Comparison of ENCODE assay signal across 8 cellular contexts in genomic region chr19:54164369-54165068, GRCh38. TPM values are rescaled to one million over a fixed set of nuclear protein-coding genes. Genes with fewer than 3 reads are reported as not detected.
A peak's percentile ranks its signal among the peaks of the same experiment; 100 is the strongest.
DNase-seq lines count a peak whose midpoint lies in the region; ATAC-seq and TF ChIP-seq lines count a peak whose summit lies in the region.

No MANE protein-coding gene starts in this region.

- H3K27ac Mint-ChIP-seq in Calu3 (ENCODE audit: unreplicated experiment) (peak overlapping the region; percentile 2), HFFc6 (no peak overlapping the region)
- peak overlapping the region; percentile 66 for H3K27ac Mint-ChIP-seq in activated naive CD8-positive, alpha-beta T cell treated with anti-CD3 and anti-CD28 coated beads, Interleukin-2, amount 10 ng/mL, durations not matched to agents 7 days and 5 days
- H3K27ac Mint-ChIP-seq in stimulated activated naive CD8-positive, alpha-beta T cell treated with anti-CD3 and anti-CD28 coated beads, Interleukin-15, Interleukin-2, amounts not matched to agents 100 ng/mL and 50 ng/mL, for 24 hours: no peak overlapping the region

- POLR2A ChIA-PET in activated naive CD8-positive, alpha-beta T cell treated with anti-CD3 and anti-CD28 coated beads, Interleukin-2, amount 10 ng/mL, durations not matched to agents 7 days and 5 days (lab: Charles Lee): interaction anchor here (0.6 to 3.3 kb wide), 5 partner anchors 9 to 50 kb away, joined by 3 to 13 read pairs (median 4); partner anchors contain the start of genes CNOT3, MBOAT7 and RPS9

- H3K36me3 Mint-ChIP-seq in Calu3 (ENCODE audit: insufficient read depth, unreplicated experiment) (peaks cover 85% of the 10 kb centered on the region), HFFc6 (ENCODE audit: low read depth) (peaks cover 17% of the 10 kb centered on the region)
- H3K36me3 Mint-ChIP-seq in activated naive CD8-positive, alpha-beta T cell treated with anti-CD3 and anti-CD28 coated beads, Interleukin-2, amount 10 ng/mL, durations not matched to agents 7 days and 5 days: peaks cover 3% of the 10 kb centered on the region
- peaks cover 1% of the 10 kb centered on the region for H3K36me3 Mint-ChIP-seq in stimulated activated naive CD8-positive, alpha-beta T cell treated with anti-CD3 and anti-CD28 coated beads, Interleukin-15, Interleukin-2, amounts not matched to agents 100 ng/mL and 50 ng/mL, for 24 hours (ENCODE audit: low read depth)

- H3K27me3 Mint-ChIP-seq in Calu3 (ENCODE audit: unreplicated experiment) (no peaks in the 10 kb centered on the region), HFFc6 (ENCODE audit: insufficient read depth) (peaks cover 5% of the 10 kb centered on the region)
- H3K27me3 Mint-ChIP-seq in activated naive CD8-positive, alpha-beta T cell treated with anti-CD3 and anti-CD28 coated beads, Interleukin-2, amount 10 ng/mL, durations not matched to agents 7 days and 5 days: no peaks in the 10 kb centered on the region
- H3K27me3 Mint-ChIP-seq in stimulated activated naive CD8-positive, alpha-beta T cell treated with anti-CD3 and anti-CD28 coated beads, Interleukin-15, Interleukin-2, amounts not matched to agents 100 ng/mL and 50 ng/mL, for 24 hours: peaks cover 19% of the 10 kb centered on the region

- CTCF ChIA-PET in Calu3 (lab: Charles Lee): no interaction called here

- intact Hi-C loops in Calu3 (cut with micrococcal nuclease; ENCODE audit: unreplicated experiment): no loop called here
- intact Hi-C loops in left lung (cut with DNase I): no loop called here

- H3K27me3 ChIP-seq in left lung: peaks cover 0 to 9% of the 10 kb centered on the region in 2 donors

- H3K36me3 ChIP-seq in left lung: no peaks in the 10 kb centered on the region

- H3K4me1 Mint-ChIP-seq in Calu3 (ENCODE audit: low read depth, unreplicated experiment) (peaks cover 19% of the 10 kb centered on the region), HFFc6 (ENCODE audit: low read depth) (peaks cover 21% of the 10 kb centered on the region)
- peaks cover 22% of the 10 kb centered on the region for H3K4me1 Mint-ChIP-seq in activated naive CD8-positive, alpha-beta T cell treated with anti-CD3 and anti-CD28 coated beads, Interleukin-2, amount 10 ng/mL, durations not matched to agents 7 days and 5 days
- H3K4me1 Mint-ChIP-seq in stimulated activated naive CD8-positive, alpha-beta T cell treated with anti-CD3 and anti-CD28 coated beads, Interleukin-15, Interleukin-2, amounts not matched to agents 100 ng/mL and 50 ng/mL, for 24 hours (ENCODE audit: low read depth): peaks cover 48% of the 10 kb centered on the region

- H3K9me3 Mint-ChIP-seq in Calu3 (ENCODE audit: low read depth, unreplicated experiment) (peaks cover 5% of the 10 kb centered on the region), HFFc6 (peaks cover 26% of the 10 kb centered on the region)
- H3K9me3 Mint-ChIP-seq in activated naive CD8-positive, alpha-beta T cell treated with anti-CD3 and anti-CD28 coated beads, Interleukin-2, amount 10 ng/mL, durations not matched to agents 7 days and 5 days: no peaks in the 10 kb centered on the region
- no peaks in the 10 kb centered on the region for H3K9me3 Mint-ChIP-seq in stimulated activated naive CD8-positive, alpha-beta T cell treated with anti-CD3 and anti-CD28 coated beads, Interleukin-15, Interleukin-2, amounts not matched to agents 100 ng/mL and 50 ng/mL, for 24 hours

- no peak overlapping the region for H3K27ac ChIP-seq in left lung

- no peaks in the 10 kb centered on the region for H3K9me3 ChIP-seq in left lung

- DNase-seq in Calu3: peak; percentile 41
- peak; percentile 31 for DNase-seq in RPMI7951 (ENCODE audit: low read depth)
- peak; percentile 81 for DNase-seq in activated naive CD8-positive, alpha-beta T cell treated with anti-CD3 and anti-CD28 coated beads, Interleukin-2, amount 10 ng/mL, durations not matched to agents 7 days and 5 days
- DNase-seq in left lung: peak; percentile 88 to 96
- DNase-seq in HFFc6: no peak
- no peak for DNase-seq in globus pallidus (ENCODE audit: low spot score)

- ATAC-seq in activated naive CD8-positive, alpha-beta T cell treated with anti-CD3 and anti-CD28 coated beads, Interleukin-2, amount 10 ng/mL, durations not matched to agents 7 days and 5 days (ENCODE audit: low read depth): no peak
- ATAC-seq in left lung (peak; percentile 57), HG02938 (IDR thresholded peaks at IDR 0.05; ENCODE audit: unreplicated experiment) (no peak)

- H3K4me1 ChIP-seq in left lung: peaks cover 21 to 59% of the 10 kb centered on the region in 2 donors

- H3K4me3 Mint-ChIP-seq in Calu3 (ENCODE audit: low read depth, unreplicated experiment) (no peak overlapping the region), HFFc6 (no peak overlapping the region)
- H3K4me3 Mint-ChIP-seq in activated naive CD8-positive, alpha-beta T cell treated with anti-CD3 and anti-CD28 coated beads, Interleukin-2, amount 10 ng/mL, durations not matched to agents 7 days and 5 days: peak overlapping the region; percentile 76
- peak overlapping the region; percentile 57 for H3K4me3 Mint-ChIP-seq in stimulated activated naive CD8-positive, alpha-beta T cell treated with anti-CD3 and anti-CD28 coated beads, Interleukin-15, Interleukin-2, amounts not matched to agents 100 ng/mL and 50 ng/mL, for 24 hours

- TF ChIP-seq CTCF in Calu3 (IDR thresholded peaks at IDR 0.05; ENCODE audit: unreplicated experiment): no peak
- no peak for TF ChIP-seq CTCF in left lung (IDR thresholded peaks at IDR 0.05)
- TF ChIP-seq CTCF in HFFc6 (IDR thresholded peaks at IDR 0.05): no peak

- BruUV-seq in Calu3 (replicated peaks; lab: Mats Ljungman, UMichigan): no TSS peak

- peak overlapping the region in 1 of 2 donors; percentile 13 for H3K4me3 ChIP-seq in left lung

RNA-seq across cellular contexts. Expression of gene LENG1, which starts 5.0 kb away (rescaled TPM):
- 9.9 and 10.7 TPM in 2 replicates for total RNA-seq in Calu3 (2022)
- total RNA-seq in RPMI7951 (2014; rRNA removed; shearing (Covaris generic)): 13.1 and 15.4 TPM in 2 replicates
- total RNA-seq in activated naive CD8-positive, alpha-beta T cell treated with anti-CD3 and anti-CD28 coated beads, Interleukin-2, amount 10 ng/mL, durations not matched to agents 7 days and 5 days: 10 to 100 TPM; 10.2 to 12.8 TPM
- 1 to 10 TPM; 5.4 to 6.5 TPM for total RNA-seq in left lung
- total RNA-seq in HFFc6 (2021; fragmentation: NEBNext Ultra II Directional; extraction: Animal tissue kit (Norgen Biotek cat#: 25700)): 1 to 10 TPM; 3.7 to 7.6 (median 6.2) TPM

RNA-seq across cellular contexts. Expression of gene TMC4, which starts 8.4 kb away (rescaled TPM):
- 157 and 166 TPM in 2 replicates for total RNA-seq in Calu3 (2022)
- 3.8 TPM in 1 of 2 replicates, not detected in the other for total RNA-seq in RPMI7951 (2014; rRNA removed; shearing (Covaris generic))
- total RNA-seq in activated naive CD8-positive, alpha-beta T cell treated with anti-CD3 and anti-CD28 coated beads, Interleukin-2, amount 10 ng/mL, durations not matched to agents 7 days and 5 days: 1 to 10 TPM; 1.7 to 3.0 TPM
- total RNA-seq in left lung: 10 to 100 TPM; 45.3 to 74.0 TPM
- under 1 TPM; 0.43 to 0.70 (median 0.55) TPM for total RNA-seq in HFFc6 (2021; fragmentation: NEBNext Ultra II Directional; extraction: Animal tissue kit (Norgen Biotek cat#: 25700))

RNA-seq across cellular contexts. Expression of gene MBOAT7, which starts 24.9 kb away (rescaled TPM):
- total RNA-seq in Calu3 (2022) (287 and 323 TPM in 2 replicates), left lung (100 to 1,000 TPM in 1 of 2 donors, 10 to 100 TPM in 1; 98.5 to 102 TPM)
- 174 and 183 TPM in 2 replicates for total RNA-seq in RPMI7951 (2014; rRNA removed; shearing (Covaris generic))
- 10 to 100 TPM; 49.0 to 52.2 TPM for total RNA-seq in activated naive CD8-positive, alpha-beta T cell treated with anti-CD3 and anti-CD28 coated beads, Interleukin-2, amount 10 ng/mL, durations not matched to agents 7 days and 5 days
- total RNA-seq in HFFc6 (2021; fragmentation: NEBNext Ultra II Directional; extraction: Animal tissue kit (Norgen Biotek cat#: 25700)): 100 to 1,000 TPM; 263 to 354 (median 313) TPM

RNA-seq across cellular contexts. Expression of gene TSEN34, which starts 26.6 kb away (rescaled TPM):
- total RNA-seq in Calu3 (2022) (52.2 and 53.0 TPM in 2 replicates), left lung (10 to 100 TPM; 32.2 to 34.4 TPM)
- 125 and 166 TPM in 2 replicates for total RNA-seq in RPMI7951 (2014; rRNA removed; shearing (Covaris generic))
- 10 to 100 TPM; 16.3 to 17.4 TPM for total RNA-seq in activated naive CD8-positive, alpha-beta T cell treated with anti-CD3 and anti-CD28 coated beads, Interleukin-2, amount 10 ng/mL, durations not matched to agents 7 days and 5 days
- total RNA-seq in HFFc6 (2021; fragmentation: NEBNext Ultra II Directional; extraction: Animal tissue kit (Norgen Biotek cat#: 25700)): 10 to 100 TPM; 51.2 to 58.8 (median 54.4) TPM

RNA-seq across cellular contexts. Expression of gene CNOT3, which starts 27.0 kb away (rescaled TPM):
- total RNA-seq in Calu3 (2022) (79.4 and 87.4 TPM in 2 replicates), left lung (10 to 100 TPM; 35.2 to 46.0 TPM)
- total RNA-seq in RPMI7951 (2014; rRNA removed; shearing (Covaris generic)): 9.6 and 12.3 TPM in 2 replicates
- total RNA-seq in activated naive CD8-positive, alpha-beta T cell treated with anti-CD3 and anti-CD28 coated beads, Interleukin-2, amount 10 ng/mL, durations not matched to agents 7 days and 5 days: 10 to 100 TPM; 60.0 to 72.3 TPM
- 10 to 100 TPM; 46.4 to 65.5 (median 59.6) TPM for total RNA-seq in HFFc6 (2021; fragmentation: NEBNext Ultra II Directional; extraction: Animal tissue kit (Norgen Biotek cat#: 25700))

Comparison
In these comparisons a context has a peak if more than half of its experiments do, and no peak if none do; other contexts are left out.
1. DNase-seq: peak in Calu3 (single experiment), RPMI7951 (single experiment), activated naive CD8-positive, alpha-beta T cell treated with anti-CD3 and anti-CD28 coated beads, Interleukin-2, amount 10 ng/mL, durations not matched to agents 7 days and 5 days (single experiment) and left lung (2 of 2); none in HFFc6 (single experiment) and globus pallidus (single experiment).
2. H3K27ac Mint-ChIP-seq: peak in Calu3 (single experiment) and activated naive CD8-positive, alpha-beta T cell treated with anti-CD3 and anti-CD28 coated beads, Interleukin-2, amount 10 ng/mL, durations not matched to agents 7 days and 5 days (single experiment); none in stimulated activated naive CD8-positive, alpha-beta T cell treated with anti-CD3 and anti-CD28 coated beads, Interleukin-15, Interleukin-2, amounts not matched to agents 100 ng/mL and 50 ng/mL, for 24 hours (single experiment) and HFFc6 (single experiment).
3. H3K4me3 Mint-ChIP-seq: peak in activated naive CD8-positive, alpha-beta T cell treated with anti-CD3 and anti-CD28 coated beads, Interleukin-2, amount 10 ng/mL, durations not matched to agents 7 days and 5 days (single experiment) and stimulated activated naive CD8-positive, alpha-beta T cell treated with anti-CD3 and anti-CD28 coated beads, Interleukin-15, Interleukin-2, amounts not matched to agents 100 ng/mL and 50 ng/mL, for 24 hours (single experiment); none in Calu3 (single experiment) and HFFc6 (single experiment).